In the genomic region with DNA sequence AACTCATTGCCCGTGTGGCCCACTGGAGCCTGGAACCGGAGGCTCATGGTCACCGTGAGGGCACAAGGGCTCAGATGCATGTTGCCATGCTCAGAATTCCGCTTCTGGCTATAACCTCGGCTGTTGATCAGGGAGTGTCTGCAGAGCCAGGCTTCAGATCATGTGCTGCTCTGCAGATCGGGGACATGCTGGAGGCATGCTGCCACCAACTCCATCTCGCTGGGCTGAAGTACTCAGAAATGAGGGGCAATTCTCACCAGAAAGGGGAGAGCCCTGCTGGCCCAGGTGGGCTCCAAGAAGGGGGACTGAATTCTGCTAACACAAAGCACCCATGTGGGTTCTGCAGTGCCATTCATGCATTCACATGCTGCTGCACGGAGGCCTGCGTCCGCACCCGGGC, we compare ENCODE assay signal across 25 cellular contexts.
"Had no signal": no experiment of that assay in that cellular context is flagged by ENCODE, and none has a peak within 500 bp of the region (broad histone marks: within the 10 kb centered on the region; RNA-seq: fewer than 3 reads in every experiment).

No MANE protein-coding gene starts in this region.

- H3K4me3 ChIP-seq: body of pancreas, cardiac muscle cell, esophagus muscularis mucosa, lower lobe of right lung, right lobe of liver, skin epidermis, thyroid gland had no signal

- ATAC-seq: activated naive CD4-positive, alpha-beta T cell treated with anti-CD3 and anti-CD28 coated beads, Interleukin-2, amount 50 U/mL, for 72 hours; activated T-cell treated with anti-CD3 and anti-CD28 coated beads, Interleukin-2, amount 50 U/mL, for 72 hours; body of pancreas; foreskin keratinocyte; lower lobe of right lung; right lobe of liver; stimulated activated naive CD8-positive, alpha-beta T cell treated with anti-CD3 and anti-CD28 coated beads, Interleukin-15, Interleukin-2, amounts not matched to agents 100 U/mL and 50 U/mL, for 24 hours had no signal

- H3K4me3 Mint-ChIP-seq: activated T-cell treated with anti-CD3 and anti-CD28 coated beads, Interleukin-2, amount 50 U/mL, for 72 hours; nephron; T-helper 1 cell treated with Interleukin-12 subunit alpha and Interleukin-12 subunit beta and Interleukin-4 antibody, amounts not matched to agents 30 μg/mL and 1 μg/mL, for 36 hours had no signal

- H3K9me3 Mint-ChIP-seq: T-helper 1 cell treated with Interleukin-12 subunit alpha and Interleukin-12 subunit beta and Interleukin-4 antibody, amounts not matched to agents 30 μg/mL and 1 μg/mL, for 36 hours had no signal

- DNase-seq: activated CD4-positive, alpha-beta T cell treated with anti-CD3 and anti-CD28 coated beads for 4 hours; activated CD4-positive, alpha-beta T cell treated with anti-CD3 and anti-CD28 coated beads, Interleukin-2, amount 50 U/mL, for 4 hours; activated naive CD4-positive, alpha-beta T cell; activated T-cell treated with anti-CD3 and anti-CD28 coated beads for 4 hours; activated T-cell treated with anti-CD3 and anti-CD28 coated beads, Interleukin-2, amount 50 U/mL, for 72 hours; body of pancreas; cortex of kidney; foreskin keratinocyte; lower lobe of right lung; mesenchymal stem cell; stimulated activated CD4-positive, alpha-beta T cell treated with anti-CD3 and anti-CD28 coated beads, Interleukin-12 subunit alpha, Interleukin-12 subunit beta, amount 100 ng/mL, for 4 hours; stimulated activated CD4-positive, alpha-beta T cell treated with anti-CD3 and anti-CD28 coated beads, Interleukin-4, amount 100 ng/mL, for 1 hour; stimulated activated naive CD8-positive, alpha-beta T cell treated with anti-CD3 and anti-CD28 coated beads, Interleukin-15, Interleukin-2, amounts not matched to agents 100 U/mL and 50 U/mL, for 24 hours; SW 1271; T-helper 9 cell; thyroid gland had no signal

- H3K27ac ChIP-seq: body of pancreas, cardiac muscle cell, esophagus muscularis mucosa, foreskin keratinocyte, lower lobe of right lung, neutrophil, right lobe of liver, skin epidermis, thyroid gland, VCaP had no signal

- H3K4me1 ChIP-seq: body of pancreas, foreskin keratinocyte, lower lobe of right lung, right lobe of liver, thyroid gland had no signal

- H3K9me3 ChIP-seq: body of pancreas, lower lobe of right lung, neutrophil, right lobe of liver, thyroid gland had no signal

- H3K27me3 ChIP-seq: body of pancreas, cardiac muscle cell, foreskin keratinocyte, neutrophil, right lobe of liver, thyroid gland had no signal

- H3K27ac Mint-ChIP-seq: activated naive CD4-positive, alpha-beta T cell treated with anti-CD3 and anti-CD28 coated beads, Interleukin-2, amount 50 U/mL, for 72 hours; activated T-cell treated with anti-CD3 and anti-CD28 coated beads, Interleukin-2, amount 50 U/mL, for 72 hours; T-helper 1 cell treated with Interleukin-12 subunit alpha and Interleukin-12 subunit beta and Interleukin-4 antibody, amounts not matched to agents 30 μg/mL and 1 μg/mL, for 36 hours had no signal

- H3K36me3 ChIP-seq: cardiac muscle cell, esophagus muscularis mucosa, lower lobe of right lung, neutrophil, right lobe of liver, thyroid gland had no signal
